In genomic region chr6:34027445-34027936, GRCh38 we compare ENCODE assay signal across 8 cellular contexts.
A peak's percentile ranks its signal among the peaks of the same experiment; 100 is the strongest.
DNase-seq lines count a peak whose midpoint lies in the region; ATAC-seq, FAIRE-seq and TF ChIP-seq lines count a peak whose summit lies in the region.

No MANE protein-coding gene starts in this region.

- FAIRE-seq in HepG2 (lab: Jason Lieb, UNC) = no peak

- H3K4me1 ChIP-seq in HepG2 (ENCODE audit: insufficient read depth, low read length) = no peaks in the 10 kb centered on the region

- peaks cover 29% of the 10 kb centered on the region for H3K36me3 ChIP-seq in WERI-Rb-1
- H3K36me3 ChIP-seq in brain microvascular endothelial cell (replicated peaks) = no peaks in the 10 kb centered on the region
- H3K36me3 ChIP-seq in HepG2 (replicated peaks in 1 of 2; ENCODE audit: control insufficient read depth in 1 of 2, insufficient read depth in 2 of 2, low read length in 2 of 2) = no peaks in the 10 kb centered on the region

- peaks cover 7% of the 10 kb centered on the region for H3K9me3 ChIP-seq in WERI-Rb-1 (ENCODE audit: severe bottlenecking)
- H3K9me3 ChIP-seq in HepG2 (ENCODE audit: low read length) = no peaks in the 10 kb centered on the region

- no peaks in the 10 kb centered on the region for H3K79me2 ChIP-seq in HepG2 (ENCODE audit: insufficient read depth, low read length)

- DNase-seq in CD14-positive monocyte (ENCODE audit: low spot score) (no peak), HFFc6 (peak; percentile 31), WERI-Rb-1 (peak; percentile 91), brain microvascular endothelial cell (no peak), HepG2 (ENCODE audit: low spot score) (peak; percentile 30), NCI-H2081 treated with DMSO at 0.1 percent for 48 hours (lab: John Stamatoyannopoulos, UW) (no peak)
- DNase-seq in stimulated activated CD8-positive, alpha-beta memory T cell treated with anti-CD3 and anti-CD28 coated beads, Interleukin-15, amount 100 ng/mL, for 24 hours (ENCODE audit: low read depth) = peak; percentile 54

- no peaks in the 10 kb centered on the region; the same call in 1 of the 2 replicates for H4K20me1 ChIP-seq in HepG2 (ENCODE audit: insufficient read depth, low read length)

- no peak overlapping the region for H3K4me2 ChIP-seq in HepG2 (ENCODE audit: low read depth, low read length)

- no peak overlapping the region for H3K27ac Mint-ChIP-seq in CD14-positive monocyte
- H3K27ac Mint-ChIP-seq in HFFc6 = no peak overlapping the region

- intact Hi-C loops in CD14-positive monocyte (cut with micrococcal nuclease) (loop anchor here (2.0 to 5.0 kb wide), 2 partner anchors 257 to 260 kb away; no protein-coding TSS in a partner anchor), HepG2 (cut with micrococcal nuclease; ENCODE audit: unreplicated experiment) (loop anchor here (1.0 kb wide), 2 partner anchors 59 to 259 kb away; no protein-coding TSS in a partner anchor)

- CTCF ChIA-PET in HepG2 (lab: Yijun Ruan, JAX; ENCODE audit: low intra/inter-chr PET ratio, low total read pairs) = interaction anchor here (1.2 to 3.7 kb wide), 5 partner anchors 59 to 259 kb away, joined by 3 to 32 read pairs (median 5); no protein-coding TSS in a partner anchor

- H2AFZ ChIP-seq in HepG2 (ENCODE audit: low read length) = no peak overlapping the region

- peaks cover 0 to 6% (median 2%) of the 10 kb centered on the region in 3 donors for H3K27me3 Mint-ChIP-seq in CD14-positive monocyte (ENCODE audit: low read depth in 3 of 3)
- H3K27me3 Mint-ChIP-seq in HFFc6 (ENCODE audit: insufficient read depth) = peaks cover 36% of the 10 kb centered on the region

- in situ Hi-C loops in brain microvascular endothelial cell (cut with HindIII; ENCODE audit: low pct_ligation_motif_present, low sequenced_read_pairs) = no loop called here
- in situ Hi-C loops in HepG2 (cut with HindIII; ENCODE audit: extremely low pct_ligation_motif_present, low pct_unique_long_range_greater_than_20kb) = loop anchor here (5.0 kb wide), 1 partner anchor 60 kb away; no protein-coding TSS in a partner anchor

- TF ChIP-seq RAD21 in HepG2 (CRISPR knock-in tag; IDR thresholded peaks at IDR 0.05) = peak; percentile 97

- peak overlapping the region; percentile 54 for H3K27ac ChIP-seq in WERI-Rb-1
- H3K27ac ChIP-seq in brain microvascular endothelial cell = no peak overlapping the region
- no peak overlapping the region for H3K27ac ChIP-seq in HepG2 (ENCODE audit: extremely low read length, insufficient read depth, low read length)

- H3K4me1 Mint-ChIP-seq in CD14-positive monocyte = no peaks in the 10 kb centered on the region
- H3K4me1 Mint-ChIP-seq in HFFc6 (ENCODE audit: low read depth) = no peaks in the 10 kb centered on the region

- POLR2A ChIA-PET in HepG2 (lab: Yijun Ruan, JAX) = no interaction called here

- TF ChIP-seq CTCF in CD14-positive monocyte (IDR thresholded peaks at IDR 0.05) (peak; percentile 79), HFFc6 (IDR thresholded peaks at IDR 0.05) (peak; percentile 98), WERI-Rb-1 (IDR thresholded peaks at IDR 0.05; ENCODE audit: low read depth, low read length) (peak; percentile 96), brain microvascular endothelial cell (IDR thresholded peaks at IDR 0.05; ENCODE audit: low read depth, low read length, missing control alignments) (peak; percentile 88), HepG2 (CRISPR knock-in tag; IDR thresholded peaks at IDR 0.05) (peak; percentile 96)

- 5% methylated on average over 4 of the region's 17 CpGs for WGBS in HepG2 (ENCODE audit: low lambda C conversion rate)

- H3K4me3 ChIP-seq in WERI-Rb-1 (ENCODE audit: low read depth, low read length) (no peak overlapping the region), brain microvascular endothelial cell (ENCODE audit: low read depth, low read length) (no peak overlapping the region), HepG2 (replicated peaks in 1 of 3; ENCODE audit: insufficient read depth in 1 of 3, low read depth in 2 of 3, low read length in 3 of 3) (no peak overlapping the region)

- H3K27me3 ChIP-seq in WERI-Rb-1 (ENCODE audit: insufficient read depth, low read depth, severe bottlenecking) (no peaks in the 10 kb centered on the region), brain microvascular endothelial cell (replicated peaks) (no peaks in the 10 kb centered on the region), HepG2 (ENCODE audit: control insufficient read depth in 1 of 2, insufficient read depth in 2 of 2, low read length in 2 of 2) (peaks cover 18 to 72% of the 10 kb centered on the region in 2 experiments; a peak in 4 of 5 replicates)

- H3K36me3 Mint-ChIP-seq in CD14-positive monocyte = no peaks in the 10 kb centered on the region
- no peaks in the 10 kb centered on the region for H3K36me3 Mint-ChIP-seq in HFFc6 (ENCODE audit: low read depth)

- BruUV-seq in HepG2 (replicated peaks; lab: Mats Ljungman, UMichigan) = no TSS peak

- peaks cover 0 to 2% (median 0%) of the 10 kb centered on the region in 7 donors for H3K9me3 Mint-ChIP-seq in CD14-positive monocyte
- no peaks in the 10 kb centered on the region for H3K9me3 Mint-ChIP-seq in HFFc6

- H3K9ac ChIP-seq in HepG2 (ENCODE audit: insufficient read depth, low read depth, low read length) = no peak overlapping the region

- TF ChIP-seq EP300 in HepG2 (IDR thresholded peaks at IDR 0.05; ENCODE audit: low read depth in 2 of 2, low read length in 2 of 2) = no peak
- TF ChIP-seq EP300 in HepG2 (CRISPR knock-in tag; IDR thresholded peaks at IDR 0.05; ENCODE audit: borderline replicate concordance) = no peak

- TF ChIP-seq POLR2A in HepG2 (IDR thresholded peaks at IDR 0.05; ENCODE audit: insufficient read depth in 1 of 2, low read depth in 2 of 2, low read length in 2 of 2) = no peak

- ATAC-seq in HepG2 (peak; percentile 83), GM18861 (IDR thresholded peaks at IDR 0.05; ENCODE audit: unreplicated experiment) (no peak)

- H3K4me3 Mint-ChIP-seq in CD14-positive monocyte (no peak overlapping the region), HFFc6 (no peak overlapping the region)

TF ChIP-seq in HepG2, 621 proteins besides CTCF, POLR2A, EP300 and RAD21 (continues in another document):
- TF ChIP-seq JARID2 (CRISPR knock-in tag; IDR thresholded peaks at IDR 0.05; ENCODE audit: insufficient replicate concordance) = no peak
- 0 out of 2 replicates have a peak, but pooled peaks have one; percentile 47 for TF ChIP-seq PITX1 (CRISPR knock-in tag; IDR thresholded peaks at IDR 0.05)
- TF ChIP-seq STAG1 (CRISPR knock-in tag; IDR thresholded peaks at IDR 0.05) = peak; percentile 94
- TF ChIP-seq HINFP (CRISPR knock-in tag; IDR thresholded peaks at IDR 0.05; ENCODE audit: low read depth) = 0 out of 2 replicates have a peak, but pooled peaks have one; percentile 36
- TF ChIP-seq STAT6 (CRISPR knock-in tag; IDR thresholded peaks at IDR 0.05; ENCODE audit: borderline replicate concordance) = no peak
- peak; percentile 24; the same call in 1 of the 2 replicates for TF ChIP-seq HNF1B (CRISPR knock-in tag; IDR thresholded peaks at IDR 0.05)
- TF ChIP-seq CREB1 (IDR thresholded peaks at IDR 0.05) = no peak
- no peak for TF ChIP-seq CREB1 (CRISPR knock-in tag; IDR thresholded peaks at IDR 0.05)
- TF ChIP-seq ZFYVE20 (CRISPR knock-in tag; IDR thresholded peaks at IDR 0.05; ENCODE audit: borderline replicate concordance, low read depth) = no peak
- TF ChIP-seq PLRG1 (conservative IDR thresholded peaks at IDR 0.05) = no peak

Comparison
In these comparisons a context has a peak if more than half of its experiments do, and no peak if none do; other contexts are left out.
1. DNase-seq: peak in HFFc6 (single experiment), WERI-Rb-1 (single experiment), HepG2 (single experiment) and stimulated activated CD8-positive, alpha-beta memory T cell treated with anti-CD3 and anti-CD28 coated beads, Interleukin-15, amount 100 ng/mL, for 24 hours (single experiment); none in CD14-positive monocyte (single experiment), brain microvascular endothelial cell (single experiment) and NCI-H2081 treated with DMSO at 0.1 percent for 48 hours (single experiment).
2. Peak in every context shown above with its lines, with median percentiles within 50 percentile points of each other: CTCF ChIP-seq.